ENCODE assay signal across 18 cellular contexts in genomic region chr18:45243347-45244095, GRCh38.
DNase-seq lines count a peak whose midpoint lies in the region; ATAC-seq and TF ChIP-seq lines count a peak whose summit lies in the region.
"Had no signal": no experiment of that assay in that cellular context is flagged by ENCODE, and none has a peak within 500 bp of the region (broad histone marks: within the 10 kb centered on the region; RNA-seq: fewer than 3 reads in every experiment).

No MANE protein-coding gene starts in this region.

- H3K36me3 ChIP-seq in IMR-90 (ENCODE audit: control insufficient read depth, insufficient read depth, low read length) (no peaks in the 10 kb centered on the region), mucosa of descending colon (ENCODE audit: low read depth) (no peaks in the 10 kb centered on the region), thoracic aorta (no peaks in the 10 kb centered on the region)

- H3K4me1 ChIP-seq in IMR-90 (ENCODE audit: control insufficient read depth, insufficient read depth, low read length) (peaks cover 19% of the 10 kb centered on the region), mucosa of descending colon (ENCODE audit: low read depth) (no peaks in the 10 kb centered on the region), thoracic aorta (ENCODE audit: control insufficient read depth in 1 of 2, low read depth in 2 of 2) (peaks cover 15 to 53% of the 10 kb centered on the region in 2 donors)

- H2AFZ ChIP-seq in IMR-90 (replicated peaks; ENCODE audit: low read length, poor library complexity) = no peak overlapping the region

- POLR2A ChIA-PET in IMR-90 (lab: Charles Lee; ENCODE audit: unreplicated experiment) = no interaction called here

- H4K8ac ChIP-seq in IMR-90 (ENCODE audit: low read depth in 2 of 2, low read length in 2 of 2) = peak overlapping the region in 1 of 2 experiments; percentile 1; a peak in 1 of 4 replicates

- no peak overlapping the region for H3K9ac ChIP-seq in IMR-90 (ENCODE audit: low read depth, low read length)
- H3K9ac ChIP-seq: KMS-11 had no signal

- H3K4ac ChIP-seq in IMR-90 (ENCODE audit: low read depth, low read length) = peak overlapping the region; percentile 56

- no peak for TF ChIP-seq RAD21 in IMR-90 (IDR thresholded peaks at IDR 0.05; ENCODE audit: low read length)

- in situ Hi-C loops in IMR-90 (cut with MboI; ENCODE audit: low sequenced_read_pairs) = no loop called here

- H2AK9ac ChIP-seq in IMR-90 (replicated peaks; ENCODE audit: low read depth, low read length, poor library complexity) = no peak overlapping the region

- no peak overlapping the region for H3K23ac ChIP-seq in IMR-90 (ENCODE audit: low read depth, low read length)

- H4K5ac ChIP-seq in IMR-90 (ENCODE audit: low read depth, low read length) = peak overlapping the region; percentile 90

- H2AK5ac ChIP-seq in IMR-90 (ENCODE audit: low read depth, low read length) = no peak overlapping the region

- H3K27ac ChIP-seq in IMR-90 (ENCODE audit: insufficient read depth, low read length) = peak overlapping the region; percentile 20; the same call in 1 of the 2 replicates
- H3K27ac ChIP-seq in thoracic aorta = peak overlapping the region; percentile 54 to 64
- H3K27ac ChIP-seq: KMS-11 had no signal

- H3K9me1 ChIP-seq in IMR-90 (ENCODE audit: insufficient read depth, low read length) = peaks cover 11% of the 10 kb centered on the region

- no peak overlapping the region for H3K4me2 ChIP-seq in IMR-90 (ENCODE audit: low read depth, low read length)
- H3K4me2 ChIP-seq: KMS-11 had no signal

- no peak overlapping the region for H3K4me3 ChIP-seq in IMR-90 (ENCODE audit: insufficient read depth, low read depth, low read length)
- no peak overlapping the region for H3K4me3 ChIP-seq in mucosa of descending colon
- no peak overlapping the region for H3K4me3 ChIP-seq in thoracic aorta
- H3K4me3 ChIP-seq in lower leg skin (ENCODE audit: low read depth, poor library complexity, severe bottlenecking) = no peak overlapping the region

- H3K18ac ChIP-seq in IMR-90 (ENCODE audit: low read depth, low read length) = peak overlapping the region; percentile 98

- H3K9me3 ChIP-seq in IMR-90 (ENCODE audit: control insufficient read depth, insufficient read depth, low read length) = no peaks in the 10 kb centered on the region
- no peaks in the 10 kb centered on the region for H3K9me3 ChIP-seq in mucosa of descending colon
- no peaks in the 10 kb centered on the region for H3K9me3 ChIP-seq in thoracic aorta

- no peak overlapping the region; the same call in 1 of the 2 replicates for H4K91ac ChIP-seq in IMR-90 (ENCODE audit: insufficient read depth, low read depth, low read length)

- CTCF ChIA-PET in IMR-90 (lab: Yijun Ruan, JAX) = no interaction called here

- WGBS in IMR-90 (ENCODE audit: extremely low coverage in 2 of 2, insufficient read length in 1 of 2), 2 experiments = 75% methylated on average over 1 of the region's 6 CpGs; no CpG with 5 or more reads in 1 of the 2 experiments
- 64% methylated on average over 6 of the region's 6 CpGs for WGBS in lower leg skin, 2 donors

- H3K27me3 ChIP-seq in IMR-90 (ENCODE audit: control insufficient read depth, insufficient read depth, low read length) = peaks cover 2% of the 10 kb centered on the region; the same call in 1 of the 2 replicates
- no peaks in the 10 kb centered on the region for H3K27me3 ChIP-seq in thoracic aorta (replicated peaks; ENCODE audit: insufficient read depth)

- H2BK120ac ChIP-seq in IMR-90 (ENCODE audit: low read depth, low read length) = peak overlapping the region; percentile 35; the same call in 1 of the 2 replicates

- H3K79me1 ChIP-seq in IMR-90 (ENCODE audit: low read depth in 1 of 2, low read length in 2 of 2) = no peaks in the 10 kb centered on the region

- DNase-seq in IMR-90 (no peak), mucosa of descending colon (no peak), thoracic aorta (ENCODE audit: low spot score) (no peak), cortex of kidney (lab: John Stamatoyannopoulos, UW) (no peak), lower leg skin (ENCODE audit: low spot score in 2 of 2) (no peak)
- DNase-seq: CD8-positive, alpha-beta memory T cell; DND-41; GF-D8; HFFc6; NCI-H1417; NCI-H1930; NCI-H2171; NCI-H510A; SHP77 had no signal

- ATAC-seq in IMR-90 (ENCODE audit: low read depth) (no peak), esophagus mucosa (peak; percentile 43), mucosa of descending colon (peak; percentile 13), thoracic aorta (ENCODE audit: insufficient number of reproducible peaks, low FRiP score, low read depth) (no peak), HG02642 (IDR thresholded peaks at IDR 0.05; ENCODE audit: poor library complexity, unreplicated experiment) (no peak)
- ATAC-seq: Panc1 had no signal

- H2BK15ac ChIP-seq in IMR-90 (ENCODE audit: low read depth, low read length) = peak overlapping the region; percentile 1; the same call in 1 of the 3 replicates

- TF ChIP-seq POLR2A in IMR-90 (IDR thresholded peaks at IDR 0.05; ENCODE audit: low read depth, low read length) (no peak), lower leg skin (IDR thresholded peaks at IDR 0.05) (no peak)

- no peak overlapping the region for H2BK5ac ChIP-seq in IMR-90 (ENCODE audit: low read depth, low read length, poor library complexity, severe bottlenecking)

- intact Hi-C loops in IMR-90 (cut with micrococcal nuclease) (no loop called here), mucosa of descending colon (cut with DNase I, micrococcal nuclease) (no loop called here), lower leg skin (cut with DNase I; ENCODE audit: low total_unique reads) (no loop called here)

- BruUV-seq in IMR-90 (replicated peaks; lab: Mats Ljungman, UMichigan) = no TSS peak

- H2BK20ac ChIP-seq in IMR-90 (ENCODE audit: low read depth, low read length) = peak overlapping the region; percentile 31; the same call in 1 of the 2 replicates

- H4K20me1 ChIP-seq in IMR-90 (ENCODE audit: insufficient read depth, low read length) = no peaks in the 10 kb centered on the region

- no peak for TF ChIP-seq CTCF in IMR-90 (conservative IDR thresholded peaks at IDR 0.05; ENCODE audit: low read depth, low read length)
- TF ChIP-seq CTCF in mucosa of descending colon (IDR thresholded peaks at IDR 0.05) = no peak
- TF ChIP-seq CTCF in thoracic aorta (IDR thresholded peaks at IDR 0.05) = no peak
- no peak for TF ChIP-seq CTCF in lower leg skin (IDR thresholded peaks at IDR 0.05)

- no peak overlapping the region for H3K56ac ChIP-seq in IMR-90 (ENCODE audit: extremely low read depth, insufficient read depth, low read length)

- peak overlapping the region; percentile 12 for H3K14ac ChIP-seq in IMR-90 (replicated peaks; ENCODE audit: low read depth, low read length)

- dilution Hi-C loops in IMR-90 (cut with HindIII; ENCODE audit: low sequenced_read_pairs, unreplicated experiment) = no loop called here

TF ChIP-seq in IMR-90, 13 proteins besides CTCF, POLR2A, EP300 and RAD21:
- TF ChIP-seq NFE2L2 (IDR thresholded peaks at IDR 0.05; ENCODE audit: low read depth, low read length) (no peak), CHD1 (IDR thresholded peaks at IDR 0.05; ENCODE audit: low read depth, low read length) (no peak), RFX5 (IDR thresholded peaks at IDR 0.05; ENCODE audit: low read depth, low read length) (no peak), BHLHE40 (IDR thresholded peaks at IDR 0.05; ENCODE audit: low read depth, low read length) (no peak), RCOR1 (IDR thresholded peaks at IDR 0.05; ENCODE audit: insufficient replicate concordance, low read length) (no peak), SMC3 (IDR thresholded peaks at IDR 0.05; ENCODE audit: low read depth, low read length) (no peak), USF2 (IDR thresholded peaks at IDR 0.05; ENCODE audit: low read depth, low read length) (no peak), ELK1 (IDR thresholded peaks at IDR 0.05; ENCODE audit: borderline replicate concordance, low read depth, low read length) (no peak), MAZ (IDR thresholded peaks at IDR 0.05; ENCODE audit: borderline replicate concordance, low read depth, low read length) (no peak), MAFK (IDR thresholded peaks at IDR 0.05; ENCODE audit: low read depth, low read length) (no peak), MXI1 (IDR thresholded peaks at IDR 0.05; ENCODE audit: borderline replicate concordance, low read depth, low read length) (no peak), FOS (IDR thresholded peaks at IDR 0.05; ENCODE audit: low read depth, low read length) (no peak)

Comparison
In these comparisons a context has a peak if more than half of its experiments do, and no peak if none do; other contexts are left out.
1. ATAC-seq: peak in esophagus mucosa (single experiment) and mucosa of descending colon (single experiment); none in IMR-90 (single experiment), thoracic aorta (single experiment) and HG02642 (single experiment).